9 cellular contexts compared by ENCODE assay signal in the genomic region with DNA sequence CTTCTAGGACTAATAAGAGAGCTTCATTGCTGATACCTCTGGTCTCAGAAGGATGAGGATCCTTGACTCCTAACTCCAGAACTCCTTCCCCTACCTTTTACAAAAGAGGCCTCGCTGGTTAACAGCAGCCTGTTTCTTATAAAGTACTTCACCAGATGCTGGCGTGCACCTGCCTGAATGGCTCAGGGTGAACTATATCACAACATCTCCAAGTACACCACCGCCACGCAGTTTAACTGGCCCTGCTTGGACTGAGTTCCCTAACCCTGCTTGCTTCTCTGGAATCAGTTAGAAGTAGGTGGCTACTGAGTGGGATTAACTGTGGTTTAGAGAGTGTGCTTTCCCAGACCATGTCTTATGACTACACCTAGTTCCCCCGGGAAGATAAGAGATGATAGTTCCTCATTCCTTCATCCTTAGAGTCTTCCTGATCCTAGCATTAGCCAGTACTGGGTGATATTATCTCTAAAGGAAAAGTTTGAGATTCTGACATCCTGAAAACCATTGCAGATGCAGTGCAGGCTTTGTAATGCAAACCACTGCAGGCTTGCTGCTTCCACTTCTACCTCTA. TPM values are rescaled to one million over a fixed set of nuclear protein-coding genes. Genes with fewer than 3 reads are reported as not detected.
A peak's percentile ranks its signal among the peaks of the same experiment; 100 is the strongest.
DNase-seq lines count a peak whose midpoint lies in the region; ATAC-seq and TF ChIP-seq lines count a peak whose summit lies in the region.
"Had no signal": no experiment of that assay in that cellular context is flagged by ENCODE, and none has a peak within 500 bp of the region (broad histone marks: within the 10 kb centered on the region; RNA-seq: fewer than 3 reads in every experiment).

No MANE protein-coding gene starts in this region.

- H3K27me3 Mint-ChIP-seq in CD4-positive, CD25-positive, alpha-beta regulatory T cell, result no peaks in the 10 kb centered on the region

- peaks cover 11% of the 10 kb centered on the region for H3K36me3 ChIP-seq in CD4-positive, CD25-positive, alpha-beta regulatory T cell (ENCODE audit: control insufficient read depth, insufficient read depth, low read length)
- peaks cover 9% of the 10 kb centered on the region for H3K36me3 ChIP-seq in osteoblast (ENCODE audit: insufficient read depth, low read length)

- peaks cover 3% of the 10 kb centered on the region for H3K36me3 Mint-ChIP-seq in CD4-positive, CD25-positive, alpha-beta regulatory T cell

- peaks cover 70% of the 10 kb centered on the region for H3K4me1 ChIP-seq in CD4-positive, CD25-positive, alpha-beta regulatory T cell (ENCODE audit: control insufficient read depth, insufficient read depth, low read length, poor library complexity, severe bottlenecking)
- H3K4me1 ChIP-seq in osteoblast (ENCODE audit: insufficient read depth, low read length), result peaks cover 51% of the 10 kb centered on the region

- DNase-seq in CD4-positive, CD25-positive, alpha-beta regulatory T cell, result no peak
- peak; percentile 91 for DNase-seq in NCI-H226
- no peak for DNase-seq in fibroblast of the aortic adventitia (ENCODE audit: low read depth)
- no peak for DNase-seq in osteoblast (ENCODE audit: insufficient read length, low spot score, missing footprints)

- H3K79me2 ChIP-seq in osteoblast (ENCODE audit: insufficient read depth, low read length), result peaks cover 80% of the 10 kb centered on the region

- TF ChIP-seq CTCF in fibroblast of the aortic adventitia (IDR thresholded peaks at IDR 0.05; ENCODE audit: insufficient read depth, low read length), result no peak
- no peak for TF ChIP-seq CTCF in osteoblast (IDR thresholded peaks at IDR 0.05; ENCODE audit: extremely low read depth, low read depth, low read length)

- no peaks in the 10 kb centered on the region for H3K9me3 Mint-ChIP-seq in CD4-positive, CD25-positive, alpha-beta regulatory T cell

- peaks cover 40 to 71% (median 54%) of the 10 kb centered on the region in 4 donors for H3K4me1 Mint-ChIP-seq in CD4-positive, CD25-positive, alpha-beta regulatory T cell

- no peak for ATAC-seq in CD4-positive, CD25-positive, alpha-beta regulatory T cell (ENCODE audit: low read depth in 2 of 2)
- no peak for ATAC-seq in HG03521 (IDR thresholded peaks at IDR 0.05; ENCODE audit: unreplicated experiment)
- ATAC-seq in HG02798 (IDR thresholded peaks at IDR 0.05; ENCODE audit: poor library complexity, unreplicated experiment), result no peak
- no peak for ATAC-seq in HG03342 (IDR thresholded peaks at IDR 0.05; ENCODE audit: unreplicated experiment)
- no peak for ATAC-seq in GM19324 (IDR thresholded peaks at IDR 0.05; ENCODE audit: low FRiP score, unreplicated experiment)

- peak overlapping the region; percentile 89 for H3K4me3 ChIP-seq in CD4-positive, CD25-positive, alpha-beta regulatory T cell (ENCODE audit: low read depth, low read length)
- H3K4me3 ChIP-seq in fibroblast of the aortic adventitia (ENCODE audit: low read depth, low read length) (peak overlapping the region; percentile 90), osteoblast (ENCODE audit: insufficient read depth, low read length) (peak overlapping the region; percentile 94)

- peaks cover 53% of the 10 kb centered on the region for H4K20me1 ChIP-seq in osteoblast (ENCODE audit: insufficient read depth, low read length)

- peak overlapping the region; percentile 84 for H3K27ac ChIP-seq in CD4-positive, CD25-positive, alpha-beta regulatory T cell (ENCODE audit: insufficient read depth, low read length, poor library complexity, severe bottlenecking)
- H3K27ac ChIP-seq in osteoblast (ENCODE audit: low read depth, low read length), result peak overlapping the region; percentile 88

- no peaks in the 10 kb centered on the region for H3K27me3 ChIP-seq in CD4-positive, CD25-positive, alpha-beta regulatory T cell (ENCODE audit: control insufficient read depth, insufficient read depth, low read length)
- H3K27me3 ChIP-seq in osteoblast (ENCODE audit: insufficient read depth, low read length), result no peaks in the 10 kb centered on the region

- no peak overlapping the region for H2AFZ ChIP-seq in osteoblast (ENCODE audit: low read length)

- peak overlapping the region; percentile 75 to 83 (median 77) for H3K27ac Mint-ChIP-seq in CD4-positive, CD25-positive, alpha-beta regulatory T cell

- H3K9me3 ChIP-seq in CD4-positive, CD25-positive, alpha-beta regulatory T cell (ENCODE audit: control insufficient read depth in 2 of 2, low read length in 2 of 2), result no peaks in the 10 kb centered on the region
- H3K9me3 ChIP-seq in osteoblast (ENCODE audit: low read depth, low read length), result no peaks in the 10 kb centered on the region

- peak overlapping the region; percentile 99 for H3K4me2 ChIP-seq in osteoblast (ENCODE audit: insufficient read depth, low read length)

- peak overlapping the region; percentile 91 to 92 (median 91) for H3K4me3 Mint-ChIP-seq in CD4-positive, CD25-positive, alpha-beta regulatory T cell

RNA-seq across cellular contexts. Expression of gene FOXJ2, which starts 3.0 kb away (rescaled TPM):
- total RNA-seq in CD4-positive, CD25-positive, alpha-beta regulatory T cell, result 26.1 TPM
- 1 to 10 TPM; 6.6 to 9.5 (median 8.1) TPM for polyA plus RNA-seq in CD4-positive, CD25-positive, alpha-beta regulatory T cell
- total RNA-seq in fibroblast of the aortic adventitia (ENCODE audit: low replicate concordance) (7.8 and 13.8 TPM in 2 replicates), osteoblast (10.5 and 11.2 TPM in 2 replicates)

RNA-seq across cellular contexts. Expression of gene C3AR1, which starts 30.6 kb away (rescaled TPM):
- total RNA-seq in CD4-positive, CD25-positive, alpha-beta regulatory T cell, result 2.7 TPM
- 10 to 100 TPM in 2 of 4 donors, 1 to 10 TPM in 2; 6.5 to 12.7 (median 9.5) TPM for polyA plus RNA-seq in CD4-positive, CD25-positive, alpha-beta regulatory T cell
- 0.18 TPM in 1 of 2 replicates, not detected in the other for total RNA-seq in fibroblast of the aortic adventitia (ENCODE audit: low replicate concordance)
- total RNA-seq in osteoblast, result 0.29 and 0.72 TPM in 2 replicates
- total RNA-seq: NCI-H460 had no signal

RNA-seq across cellular contexts. Expression of gene NECAP1, which starts 46.5 kb away (rescaled TPM):
- 78.3 TPM for total RNA-seq in CD4-positive, CD25-positive, alpha-beta regulatory T cell
- 10 to 100 TPM; 20.5 to 34.8 (median 23.8) TPM for polyA plus RNA-seq in CD4-positive, CD25-positive, alpha-beta regulatory T cell
- 18.8 and 63.4 TPM in 2 replicates for total RNA-seq in fibroblast of the aortic adventitia (ENCODE audit: low replicate concordance)
- 39.8 and 40.1 TPM in 2 replicates for total RNA-seq in osteoblast
